In the genomic region with DNA sequence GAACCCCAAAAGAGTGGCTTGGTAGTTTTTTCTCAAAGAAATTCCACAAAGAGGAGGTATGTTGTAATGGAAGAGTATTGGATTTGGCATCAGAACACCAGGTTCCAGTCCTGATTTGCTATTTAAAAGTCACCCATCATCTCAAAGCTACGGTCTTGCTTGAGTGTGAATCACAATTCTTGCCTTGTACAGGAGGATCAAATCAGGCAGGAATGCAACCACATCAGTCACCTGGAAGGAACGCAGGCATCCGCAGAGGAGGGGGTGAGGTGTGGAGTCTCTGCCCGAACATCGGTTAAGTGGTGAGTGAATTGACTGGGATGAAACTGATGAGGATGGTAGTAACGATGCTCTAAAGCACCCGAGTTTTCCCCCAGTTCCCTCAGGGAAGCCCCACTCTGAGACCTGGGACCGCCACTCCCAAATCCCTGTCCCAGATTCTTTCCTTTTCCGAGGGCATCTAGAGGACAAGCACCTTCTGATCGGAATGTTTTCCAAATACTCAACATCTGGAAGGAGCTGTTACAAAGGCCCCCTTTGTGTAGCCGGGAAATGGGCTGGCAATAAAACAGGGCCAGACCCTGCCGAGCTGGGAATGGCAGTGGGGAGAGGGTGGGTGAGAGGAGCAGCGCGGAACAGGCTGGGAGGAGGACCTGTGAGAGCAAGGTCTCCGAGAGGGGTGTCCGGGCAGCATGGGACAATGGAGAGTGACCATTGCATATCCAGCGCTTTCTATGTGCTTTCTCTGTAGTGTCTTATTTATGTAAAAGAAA, we compare ENCODE assay signal across 29 cellular contexts.
DNase-seq lines count a peak whose midpoint lies in the region; ATAC-seq and TF ChIP-seq lines count a peak whose summit lies in the region.
"Had no signal": no experiment of that assay in that cellular context is flagged by ENCODE, and none has a peak within 500 bp of the region (broad histone marks: within the 10 kb centered on the region; RNA-seq: fewer than 3 reads in every experiment).

No MANE protein-coding gene starts in this region.

- TF ChIP-seq CTCF in endothelial cell (IDR thresholded peaks at IDR 0.05; ENCODE audit: unreplicated experiment) (no peak), mesothelial cell of epicardium (IDR thresholded peaks at IDR 0.05; ENCODE audit: unreplicated experiment) (no peak)

- peak overlapping the region; percentile 42 for H3K4me3 Mint-ChIP-seq in endothelial cell (ENCODE audit: unreplicated experiment)
- H3K4me3 Mint-ChIP-seq in mesothelial cell of epicardium: peak overlapping the region; percentile 6
- H3K4me3 Mint-ChIP-seq: activated naive CD4-positive, alpha-beta T cell treated with anti-CD3 and anti-CD28 coated beads, Interleukin-2, amount 10 ng/mL, durations not matched to agents 7 days and 5 days; activated T-helper 17 cell treated with anti-CD3 and anti-CD28 coated beads, Interleukin-2, amount 50 U/mL, for 72 hours; naive thymus-derived CD4-positive, alpha-beta T cell; stimulated activated effector memory CD8-positive, alpha-beta T cell treated with anti-CD3 and anti-CD28 coated beads, Interleukin-12 subunit alpha, Interleukin-12 subunit beta, amount 100 ng/mL, for 72 hours had no signal

- peak; percentile 85 for DNase-seq in COLO829 (ENCODE audit: low spot score)
- peak; percentile 6 for DNase-seq in RPMI7951 (ENCODE audit: low read depth)
- DNase-seq in endothelial cell (ENCODE audit: low spot score): no peak
- DNase-seq in mesothelial cell of epicardium (ENCODE audit: low spot score in 2 of 2, unreplicated experiment in 2 of 2): no peak
- no peak for DNase-seq in cerebellar nuclear complex (lab: John Stamatoyannopoulos, UW)
- no peak for DNase-seq in NCI-H524 treated with DMSO at 0.1 percent for 48 hours (lab: John Stamatoyannopoulos, UW)
- no peak for DNase-seq in HCEC 1CT
- DNase-seq: 8988T; activated CD4-positive, alpha-beta T cell treated with anti-CD3 and anti-CD28 coated beads for 4 hours; activated naive CD4-positive, alpha-beta T cell treated with anti-CD3 and anti-CD28 coated beads, Interleukin-2, amount 10 ng/mL, durations not matched to agents 7 days and 5 days; adrenal gland; brain microvascular endothelial cell; C1 segment of cervical spinal cord; COR-L47; DMS79 treated with DMSO at 0.1 percent for 48 hours; effector CD4-positive, alpha-beta T cell; GDM1; Kasumi-1; midbrain; naive thymus-derived CD4-positive, alpha-beta T cell; NCI-H1694 treated with DMSO at 0.1 percent for 48 hours; NCI-H526; nucleus accumbens; PC-9; SHP77 treated with DMSO at 0.1 percent for 48 hours; upper lobe of left lung had no signal

- H3K27me3 Mint-ChIP-seq in endothelial cell (ENCODE audit: unreplicated experiment) (peaks cover 1% of the 10 kb centered on the region), mesothelial cell of epicardium (ENCODE audit: low read depth) (no peaks in the 10 kb centered on the region)

- ATAC-seq in HG02885 (IDR thresholded peaks at IDR 0.05; ENCODE audit: poor library complexity, unreplicated experiment): no peak
- ATAC-seq: activated T-helper 17 cell treated with anti-CD3 and anti-CD28 coated beads, Interleukin-2, amount 50 U/mL, for 72 hours; naive thymus-derived CD4-positive, alpha-beta T cell; stimulated activated effector memory CD8-positive, alpha-beta T cell treated with anti-CD3 and anti-CD28 coated beads, Interleukin-12 subunit alpha, Interleukin-12 subunit beta, amount 100 ng/mL, for 72 hours had no signal

- H3K4me1 Mint-ChIP-seq in endothelial cell (ENCODE audit: unreplicated experiment) (no peaks in the 10 kb centered on the region), mesothelial cell of epicardium (peaks cover 66% of the 10 kb centered on the region)

- H3K36me3 Mint-ChIP-seq in endothelial cell (ENCODE audit: low read depth, unreplicated experiment) (no peaks in the 10 kb centered on the region), mesothelial cell of epicardium (peaks cover 6% of the 10 kb centered on the region)
- H3K36me3 Mint-ChIP-seq: activated naive CD4-positive, alpha-beta T cell treated with anti-CD3 and anti-CD28 coated beads, Interleukin-2, amount 10 ng/mL, durations not matched to agents 7 days and 5 days; stimulated activated effector memory CD8-positive, alpha-beta T cell treated with anti-CD3 and anti-CD28 coated beads, Interleukin-12 subunit alpha, Interleukin-12 subunit beta, amount 100 ng/mL, for 72 hours had no signal

- H3K27ac Mint-ChIP-seq in endothelial cell (ENCODE audit: unreplicated experiment) (no peak overlapping the region), mesothelial cell of epicardium (peak overlapping the region; percentile 51)
- H3K27ac Mint-ChIP-seq: activated naive CD4-positive, alpha-beta T cell treated with anti-CD3 and anti-CD28 coated beads, Interleukin-2, amount 10 ng/mL, durations not matched to agents 7 days and 5 days; activated T-helper 17 cell treated with anti-CD3 and anti-CD28 coated beads, Interleukin-2, amount 50 U/mL, for 72 hours; naive thymus-derived CD4-positive, alpha-beta T cell; stimulated activated effector memory CD8-positive, alpha-beta T cell treated with anti-CD3 and anti-CD28 coated beads, Interleukin-12 subunit alpha, Interleukin-12 subunit beta, amount 100 ng/mL, for 72 hours had no signal

- H3K9me3 Mint-ChIP-seq in endothelial cell (ENCODE audit: unreplicated experiment) (no peaks in the 10 kb centered on the region), mesothelial cell of epicardium (peaks cover 19% of the 10 kb centered on the region)
- H3K9me3 Mint-ChIP-seq: activated T-helper 17 cell treated with anti-CD3 and anti-CD28 coated beads, Interleukin-2, amount 50 U/mL, for 72 hours; stimulated activated effector memory CD8-positive, alpha-beta T cell treated with anti-CD3 and anti-CD28 coated beads, Interleukin-12 subunit alpha, Interleukin-12 subunit beta, amount 100 ng/mL, for 72 hours had no signal

Comparison
In these comparisons a context has a peak if more than half of its experiments do, and no peak if none do; other contexts are left out.
1. DNase-seq: peak in COLO829 (single experiment) and RPMI7951 (single experiment); none in endothelial cell (single experiment), mesothelial cell of epicardium (0 of 2), cerebellar nuclear complex (0 of 2), NCI-H524 treated with DMSO at 0.1 percent for 48 hours (single experiment) and HCEC 1CT (single experiment).